Comparison of ENCODE assay signal across 10 cellular contexts in the genomic region with DNA sequence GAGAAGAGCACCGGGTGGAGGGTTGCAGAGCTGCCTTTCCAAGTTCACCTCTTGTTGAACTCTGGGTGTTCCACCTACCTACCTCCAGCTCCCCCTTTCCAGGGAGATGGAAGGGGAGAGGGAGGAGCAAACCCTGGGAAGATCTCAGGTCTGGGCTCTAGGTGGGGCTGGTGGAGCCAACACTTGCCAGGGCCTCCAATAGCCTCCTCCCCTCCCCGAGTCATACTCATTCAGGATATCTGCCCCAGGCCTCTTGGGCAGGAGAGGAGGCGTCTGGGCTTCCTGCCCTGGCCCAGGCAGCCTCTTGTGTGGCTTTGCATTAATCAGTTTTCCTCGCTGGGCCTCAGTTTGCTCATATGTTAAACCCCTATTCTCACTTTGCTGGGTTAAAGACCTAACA. TPM values are rescaled to one million over a fixed set of nuclear protein-coding genes. Genes with fewer than 3 reads are reported as not detected.
DNase-seq lines count a peak whose midpoint lies in the region; ATAC-seq, FAIRE-seq and TF ChIP-seq lines count a peak whose summit lies in the region.
"Had no signal": no experiment of that assay in that cellular context is flagged by ENCODE, and none has a peak within 500 bp of the region (broad histone marks: within the 10 kb centered on the region; RNA-seq: fewer than 3 reads in every experiment).

No MANE protein-coding gene starts in this region.

- H3K23ac ChIP-seq in mesenchymal stem cell (ENCODE audit: low read length in 2 of 2): no peak overlapping the region

- H4K91ac ChIP-seq in mesenchymal stem cell (ENCODE audit: low read length): no peak overlapping the region

- POLR2A ChIA-PET in K562 (lab: Yijun Ruan, JAX): interaction anchor here (0.5 to 2.0 kb wide), 8 partner anchors 9 to 398 kb away, joined by 3 to 5 read pairs (median 3); no protein-coding TSS in a partner anchor

- DNase-seq in ELF-1 (ENCODE audit: low read depth, low spot score) (peak; percentile 75), HuH-7 (ENCODE audit: low spot score) (peak; percentile 78), K562 (ENCODE audit: extremely low read depth in 1 of 4, low spot score in 3 of 4) (peak; percentile 49 to 75 (median 60)), lower lobe of right lung (no peak), mesenchymal stem cell (no peak)
- DNase-seq: activated CD4-positive, alpha-beta T cell treated with anti-CD3 and anti-CD28 coated beads, Interleukin-2, amount 50 U/mL, for 4 hours; activated naive CD8-positive, alpha-beta T cell treated with anti-CD3 and anti-CD28 coated beads, Interleukin-2, amount 50 U/mL, for 24 hours had no signal

- H3K27me3 ChIP-seq in K562 (ENCODE audit: control insufficient read depth in 2 of 2, insufficient read depth in 2 of 2, low read length in 2 of 2): no peaks in the 10 kb centered on the region; a peak in 1 of 5 replicates
- peaks cover 18% of the 10 kb centered on the region for H3K27me3 ChIP-seq in lower lobe of right lung (ENCODE audit: low read depth)
- H3K27me3 ChIP-seq in mesenchymal stem cell (ENCODE audit: control insufficient read depth in 1 of 2, insufficient read depth in 1 of 2, low read length in 2 of 2): peaks cover 51 to 54% of the 10 kb centered on the region in 2 experiments

- peak; percentile 53 to 65 (median 58) for TF ChIP-seq CTCF in K562 (IDR thresholded peaks at IDR 0.05 in 2 of 3, conservative IDR thresholded peaks at IDR 0.05 in 1 of 3; ENCODE audit: insufficient read depth in 2 of 3, low read depth in 1 of 3, low read length in 3 of 3)
- TF ChIP-seq CTCF in lower lobe of right lung (IDR thresholded peaks at IDR 0.05): no peak

- TF ChIP-seq POLR2A in K562 (conservative IDR thresholded peaks at IDR 0.05): no peak

- peaks cover 7% of the 10 kb centered on the region for H3K79me2 ChIP-seq in K562 (ENCODE audit: control insufficient read depth, insufficient read depth, low read length)

- FAIRE-seq in K562 (lab: Jason Lieb, UNC): peak; percentile 49

- CTCF ChIA-PET in K562 (lab: Yijun Ruan, JAX; ENCODE audit: low intra/inter-chr PET ratio): no interaction called here

- TF ChIP-seq EP300 in K562 (IDR thresholded peaks at IDR 0.05; ENCODE audit: low read length): no peak

- peak; percentile 59 for ATAC-seq in K562
- ATAC-seq in lower lobe of right lung: peak; percentile 5 to 28
- ATAC-seq in HG03520 (IDR thresholded peaks at IDR 0.05; ENCODE audit: unreplicated experiment): no peak
- ATAC-seq in HG03045 (IDR thresholded peaks at IDR 0.05; ENCODE audit: unreplicated experiment): no peak
- no peak for ATAC-seq in HG03025 (IDR thresholded peaks at IDR 0.05; ENCODE audit: low FRiP score, unreplicated experiment)
- ATAC-seq: activated naive CD8-positive, alpha-beta T cell treated with anti-CD3 and anti-CD28 coated beads, Interleukin-2, amount 50 U/mL, for 24 hours had no signal

- WGBS in K562 (ENCODE audit: insufficient coverage, low coverage, missing lambda C conversion rate): 26% methylated on average over 4 of the region's 4 CpGs
- WGBS in mesenchymal stem cell: 26% methylated on average over 3 of the region's 4 CpGs

- H3K9ac ChIP-seq in K562 (ENCODE audit: insufficient read depth in 1 of 2, low read depth in 2 of 2, low read length in 2 of 2) (peak overlapping the region in 1 of 2 experiments; percentile 5; a peak in 1 of 4 replicates), mesenchymal stem cell (ENCODE audit: low read length) (no peak overlapping the region)

- BruUV-seq in K562 (replicated peaks; lab: Mats Ljungman, UMichigan): no TSS peak

- no peak overlapping the region for H2AFZ ChIP-seq in K562 (ENCODE audit: low read depth, low read length)
- H2AFZ ChIP-seq in mesenchymal stem cell (ENCODE audit: low read depth, low read length): no peak overlapping the region

- in situ Hi-C loops in K562 (cut with MboI): loop anchor here (5.0 to 25.0 kb wide), 3 partner anchors 143 to 401 kb away; a partner anchor contains a TSS

- no peak overlapping the region for H3K14ac ChIP-seq in mesenchymal stem cell (ENCODE audit: low read length in 2 of 2)

- H2BK120ac ChIP-seq in mesenchymal stem cell (ENCODE audit: low read depth, low read length): no peak overlapping the region

- peaks cover 7% of the 10 kb centered on the region for H3K9me1 ChIP-seq in K562 (ENCODE audit: control insufficient read depth, insufficient read depth, low read length)

- H3K4me1 ChIP-seq in K562 (replicated peaks in 1 of 2; ENCODE audit: control insufficient read depth in 2 of 2, insufficient read depth in 2 of 2, low read length in 2 of 2): peaks cover 24 to 48% of the 10 kb centered on the region in 2 experiments; a peak in 4 of 5 replicates
- peaks cover 7% of the 10 kb centered on the region for H3K4me1 ChIP-seq in lower lobe of right lung
- peaks cover 16% of the 10 kb centered on the region for H3K4me1 ChIP-seq in mesenchymal stem cell (ENCODE audit: control insufficient read depth, insufficient read depth, low read depth, low read length)

- no peak overlapping the region for H2AK5ac ChIP-seq in mesenchymal stem cell (ENCODE audit: low read length, severe bottlenecking)

- H3K79me1 ChIP-seq in mesenchymal stem cell (replicated peaks; ENCODE audit: low read length, poor library complexity, severe bottlenecking): no peaks in the 10 kb centered on the region

- H4K20me1 ChIP-seq in K562 (replicated peaks; ENCODE audit: control insufficient read depth, insufficient read depth, low read length): peaks cover 41% of the 10 kb centered on the region

- no peaks in the 10 kb centered on the region for H3K9me3 ChIP-seq in K562 (replicated peaks; ENCODE audit: control insufficient read depth, insufficient read depth, low read depth, low read length)
- no peaks in the 10 kb centered on the region for H3K9me3 ChIP-seq in lower lobe of right lung
- H3K9me3 ChIP-seq in mesenchymal stem cell (ENCODE audit: control insufficient read depth, low read length): no peaks in the 10 kb centered on the region

- H4K8ac ChIP-seq in mesenchymal stem cell (ENCODE audit: low read length): no peak overlapping the region

- intact Hi-C loops in K562 (cut with micrococcal nuclease) (loop anchor here (5.0 kb wide), 4 partner anchors 143 to 418 kb away; no protein-coding TSS in a partner anchor), lower lobe of right lung (cut with DNase I) (no loop called here)

- no peak overlapping the region for H2BK5ac ChIP-seq in mesenchymal stem cell (ENCODE audit: low read depth, low read length, poor library complexity, severe bottlenecking)

- H2BK15ac ChIP-seq in mesenchymal stem cell (ENCODE audit: low read depth, poor library complexity, severe bottlenecking): no peak overlapping the region

- H3K18ac ChIP-seq in mesenchymal stem cell (ENCODE audit: low read depth in 1 of 2, low read length in 2 of 2): no peak overlapping the region

- H3K4me3 ChIP-seq in K562 (no peak overlapping the region), lower lobe of right lung (no peak overlapping the region), mesenchymal stem cell (ENCODE audit: insufficient read depth in 1 of 2, low read depth in 1 of 2, low read length in 2 of 2) (no peak overlapping the region)

- H3K4me2 ChIP-seq in K562 (ENCODE audit: insufficient read depth, low read length): no peak overlapping the region
- no peak overlapping the region for H3K4me2 ChIP-seq in mesenchymal stem cell (ENCODE audit: low read length, poor library complexity, severe bottlenecking)

- H3K27ac ChIP-seq in K562 (ENCODE audit: extremely low read depth, low read depth, low read length) (no peak overlapping the region), lower lobe of right lung (no peak overlapping the region), mesenchymal stem cell (ENCODE audit: low read length, poor library complexity, severe bottlenecking) (no peak overlapping the region)

- no peak overlapping the region for H3K4ac ChIP-seq in mesenchymal stem cell (ENCODE audit: low read depth in 1 of 2, low read length in 2 of 2)

- TF ChIP-seq RAD21 in K562 (CRISPR knock-in tag; conservative IDR thresholded peaks at IDR 0.05 in 1 of 2, IDR thresholded peaks at IDR 0.05 in 1 of 2): peak; percentile 5 to 49; a peak in 2 of 4 replicates

- no peaks in the 10 kb centered on the region for H3K36me3 ChIP-seq in K562 (ENCODE audit: control insufficient read depth, insufficient read depth, low read length)
- no peaks in the 10 kb centered on the region for H3K36me3 ChIP-seq in lower lobe of right lung
- no peaks in the 10 kb centered on the region for H3K36me3 ChIP-seq in mesenchymal stem cell (ENCODE audit: control insufficient read depth in 1 of 2, insufficient read depth in 2 of 2, low read depth in 1 of 2, low read length in 2 of 2)

- no peak overlapping the region for H2BK12ac ChIP-seq in mesenchymal stem cell (ENCODE audit: low read length in 2 of 2)

TF ChIP-seq in K562, 482 proteins besides CTCF, POLR2A, EP300 and RAD21 (continues in another document):
- TF ChIP-seq STAG1 (CRISPR knock-in tag; IDR thresholded peaks at IDR 0.05; ENCODE audit: borderline replicate concordance): peak; percentile 45; the same call in 1 of the 2 replicates

RNA-seq across cellular contexts. Expression of a gene that starts 13.4 kb away (rescaled TPM):
- total RNA-seq in K562 (2011; cell fraction: chromatin; rRNA removed; ENCODE audit: low replicate concordance): 41.9 and 97.0 TPM in 2 replicates
- 41.8 and 44.9 TPM in 2 replicates for total RNA-seq in K562 (2011; cell fraction: nucleolus; rRNA removed)
- 34.0 and 35.7 TPM in 2 replicates for total RNA-seq in K562 (2011; cell fraction: nucleoplasm; rRNA removed)
- 19.2 and 28.0 TPM in 2 replicates for total RNA-seq in K562 (2014; rRNA removed)
- total RNA-seq in K562 (2014; rRNA removed; fragmentation: Illumina TruSeq; extraction: Trizol): 7.0 and 7.3 TPM in 2 replicates
- 9.5 and 9.7 TPM in 2 replicates for total RNA-seq in K562 (2015; rRNA removed; fragmentation: Illumina TruSeq; extraction: Trizol)
- total RNA-seq in K562 (2021): 30.2 and 31.0 TPM in 2 replicates
- 30.2 and 36.0 TPM in 2 replicates for polyA plus RNA-seq in K562 (2011; rRNA removed)
- 27.3 and 36.3 TPM in 2 replicates for polyA plus RNA-seq in K562 (2011; cell fraction: cytosol; rRNA removed)
- 68.0 and 110 TPM in 2 replicates for polyA plus RNA-seq in K562 (2011; cell fraction: nucleus; rRNA removed)
- polyA plus RNA-seq in K562 (2012): 23.3 and 41.5 TPM in 2 replicates
- 23.5 and 26.5 TPM in 2 replicates for polyA plus RNA-seq in K562 (2014; fragmentation: Illumina TruSeq; extraction: Trizol)
- under 1 TPM; 0.29 to 0.51 TPM for polyA plus RNA-seq in K562 (2014; fragmentation: Nextera tagmentation; extraction: Ambion mirVana)
- polyA plus RNA-seq in K562 (2014; rRNA removed): 21.7 and 22.3 TPM in 2 replicates
- polyA minus RNA-seq in K562 (2011; rRNA and poly(A)+ RNA removed): 25.4 and 27.5 TPM in 2 replicates
- polyA minus RNA-seq in K562 (2011; cell fraction: cytosol; rRNA and poly(A)+ RNA removed): 22.4 and 26.1 TPM in 2 replicates
- polyA minus RNA-seq in K562 (2011; cell fraction: nucleus; rRNA and poly(A)+ RNA removed): 26.9 and 27.0 TPM in 2 replicates
- total RNA-seq in lower lobe of right lung: 33.7 TPM
- 0.50 TPM for polyA plus RNA-seq in mesenchymal stem cell (2013, experiment 1 of 2)
- polyA plus RNA-seq in mesenchymal stem cell (2013, experiment 2 of 2): 0.62 TPM

Comparison
In these comparisons a context has a peak if more than half of its experiments do, and no peak if none do; other contexts are left out.
1. DNase-seq: peak in ELF-1 (single experiment), HuH-7 (single experiment) and K562 (4 of 4); none in lower lobe of right lung (single experiment) and mesenchymal stem cell (single experiment).
2. ATAC-seq: peak in K562 (single experiment) and lower lobe of right lung (2 of 2); none in HG03520 (single experiment), HG03045 (single experiment) and HG03025 (single experiment).